ENCODE assay signal across 19 cellular contexts in the genomic region with DNA sequence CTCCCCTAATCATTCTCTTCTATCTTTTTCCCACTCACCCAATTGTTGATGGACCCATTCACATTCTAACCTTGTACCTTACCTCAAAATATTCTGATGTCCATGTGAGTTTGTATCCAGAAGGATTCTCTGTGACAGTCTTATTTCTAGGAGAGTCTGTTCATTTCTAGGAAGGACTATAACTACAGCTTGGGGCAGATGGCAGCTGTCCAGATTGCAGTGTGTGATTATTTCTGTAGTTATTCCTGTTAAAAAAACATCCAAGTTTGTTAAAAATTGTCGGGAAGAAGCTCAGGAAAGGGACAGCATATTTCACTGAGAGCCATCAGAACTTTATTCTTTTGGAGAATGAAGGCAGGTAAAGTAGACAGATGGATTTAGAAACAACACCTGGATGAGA.
"Had no signal": no experiment of that assay in that cellular context is flagged by ENCODE, and none has a peak within 500 bp of the region (broad histone marks: within the 10 kb centered on the region; RNA-seq: fewer than 3 reads in every experiment).

No MANE protein-coding gene starts in this region.

- H3K27me3 ChIP-seq: body of pancreas, foreskin keratinocyte, vagina had no signal

- H3K4me3 ChIP-seq: body of pancreas, smooth muscle cell, transverse colon, vagina had no signal

- H3K27me3 Mint-ChIP-seq: activated naive CD4-positive, alpha-beta T cell treated with anti-CD3 and anti-CD28 coated beads, Interleukin-2, amount 10 ng/mL, durations not matched to agents 7 days and 5 days had no signal

- H3K4me1 Mint-ChIP-seq: activated CD4-positive, alpha-beta T cell treated with anti-CD3 and anti-CD28 coated beads, Interleukin-2, amount 10 ng/mL, durations not matched to agents 7 days and 5 days; activated naive CD4-positive, alpha-beta T cell treated with anti-CD3 and anti-CD28 coated beads, Interleukin-2, amount 10 ng/mL, durations not matched to agents 7 days and 5 days; activated T-helper 17 cell treated with anti-CD3 and anti-CD28 coated beads, Interleukin-2, amount 50 U/mL, for 72 hours had no signal

- H3K4me1 ChIP-seq: body of pancreas, transverse colon, vagina had no signal

- H3K27ac Mint-ChIP-seq: activated CD4-positive, alpha-beta T cell treated with anti-CD3 and anti-CD28 coated beads, Interleukin-2, amount 10 ng/mL, durations not matched to agents 7 days and 5 days; activated naive CD4-positive, alpha-beta T cell treated with anti-CD3 and anti-CD28 coated beads, Interleukin-2, amount 10 ng/mL, durations not matched to agents 7 days and 5 days; activated T-helper 17 cell treated with anti-CD3 and anti-CD28 coated beads, Interleukin-2, amount 50 U/mL, for 72 hours; dendritic cell treated with granulocyte-macrophage colony-stimulating factor and Interleukin-4, amounts not matched to agents 40 ng/mL and 50 ng/mL, for 4 days; effector memory CD8-positive, alpha-beta T cell; natural killer cell treated with Interleukin-12 subunit alpha and Interleukin-12 subunit beta and Interleukin-15 and Interleukin-18, amount 100 ng/mL, for 72 hours; T-helper 2 cell treated with Interferon-gamma antibody and Interleukin-4, amounts not matched to agents 5 μg/mL and 100 μg/mL, for 36 hours had no signal

- H3K36me3 ChIP-seq: transverse colon, vagina had no signal

- H3K36me3 Mint-ChIP-seq: activated naive CD4-positive, alpha-beta T cell treated with anti-CD3 and anti-CD28 coated beads, Interleukin-2, amount 10 ng/mL, durations not matched to agents 7 days and 5 days had no signal

- H3K9me3 Mint-ChIP-seq: activated naive CD4-positive, alpha-beta T cell treated with anti-CD3 and anti-CD28 coated beads, Interleukin-2, amount 10 ng/mL, durations not matched to agents 7 days and 5 days; dendritic cell treated with granulocyte-macrophage colony-stimulating factor and Interleukin-4, amounts not matched to agents 40 ng/mL and 50 ng/mL, for 4 days; T-helper 2 cell treated with Interferon-gamma antibody and Interleukin-4, amounts not matched to agents 5 μg/mL and 100 μg/mL, for 36 hours had no signal

- H3K9me3 ChIP-seq: body of pancreas, transverse colon, vagina had no signal

- H3K4me2 ChIP-seq: smooth muscle cell had no signal

- H3K4me3 Mint-ChIP-seq: activated CD4-positive, alpha-beta T cell treated with anti-CD3 and anti-CD28 coated beads, Interleukin-2, amount 10 ng/mL, durations not matched to agents 7 days and 5 days; activated naive CD4-positive, alpha-beta T cell treated with anti-CD3 and anti-CD28 coated beads, Interleukin-2, amount 10 ng/mL, durations not matched to agents 7 days and 5 days; activated T-helper 17 cell treated with anti-CD3 and anti-CD28 coated beads, Interleukin-2, amount 50 U/mL, for 72 hours; dendritic cell treated with granulocyte-macrophage colony-stimulating factor and Interleukin-4, amounts not matched to agents 40 ng/mL and 50 ng/mL, for 4 days; effector memory CD8-positive, alpha-beta T cell; natural killer cell treated with Interleukin-12 subunit alpha and Interleukin-12 subunit beta and Interleukin-15 and Interleukin-18, amount 100 ng/mL, for 72 hours; T-helper 2 cell treated with Interferon-gamma antibody and Interleukin-4, amounts not matched to agents 5 μg/mL and 100 μg/mL, for 36 hours had no signal

- DNase-seq: activated CD4-positive, alpha-beta T cell treated with anti-CD3 and anti-CD28 coated beads, Interleukin-2, amount 10 ng/mL, durations not matched to agents 7 days and 5 days; activated CD4-positive, CD25-positive, alpha-beta regulatory T cell; activated CD8-positive, alpha-beta memory T cell treated with anti-CD3 and anti-CD28 coated beads for 24 hours; activated naive CD4-positive, alpha-beta T cell treated with anti-CD3 and anti-CD28 coated beads, Interleukin-2, amount 10 ng/mL, durations not matched to agents 7 days and 5 days; body of pancreas; effector memory CD8-positive, alpha-beta T cell; foreskin keratinocyte; glutamatergic neuron; kidney glomerular epithelial cell; mesendoderm; stimulated activated naive CD8-positive, alpha-beta T cell treated with anti-CD3 and anti-CD28 coated beads, Interleukin-15, Interleukin-2, amounts not matched to agents 100 U/mL and 50 U/mL, for 24 hours; SW 1271; transverse colon had no signal

- ATAC-seq: activated T-helper 17 cell treated with anti-CD3 and anti-CD28 coated beads, Interleukin-2, amount 50 U/mL, for 72 hours; body of pancreas; effector memory CD8-positive, alpha-beta T cell; foreskin keratinocyte; natural killer cell treated with Interleukin-12 subunit alpha and Interleukin-12 subunit beta and Interleukin-15 and Interleukin-18, amount 100 ng/mL, for 72 hours; stimulated activated naive CD8-positive, alpha-beta T cell treated with anti-CD3 and anti-CD28 coated beads, Interleukin-15, Interleukin-2, amounts not matched to agents 100 U/mL and 50 U/mL, for 24 hours had no signal

- H3K27ac ChIP-seq: body of pancreas, foreskin keratinocyte, transverse colon, vagina had no signal
